Comparison of ENCODE assay signal across 21 cellular contexts in genomic region chr1:246683521-246683920, GRCh38.
"Had no signal": no experiment of that assay in that cellular context is flagged by ENCODE, and none has a peak within 500 bp of the region (broad histone marks: within the 10 kb centered on the region; RNA-seq: fewer than 3 reads in every experiment).

No MANE protein-coding gene starts in this region.

- H3K9me3 Mint-ChIP-seq: IgD-negative memory B cell had no signal

- ATAC-seq: K562 had no signal

- H3K27ac Mint-ChIP-seq: IgD-negative memory B cell had no signal

- H3K36me3 ChIP-seq: SJSA1 had no signal

- H3K4me3 Mint-ChIP-seq: IgD-negative memory B cell had no signal

- H3K4me3 ChIP-seq: K562, SJSA1 had no signal

- H3K27me3 Mint-ChIP-seq: IgD-negative memory B cell had no signal

- H3K27me3 ChIP-seq: SJSA1 had no signal

- H3K9me3 ChIP-seq: SJSA1, SK-N-SH had no signal

- H3K9ac ChIP-seq: KMS-11, SK-N-SH had no signal

- H3K27ac ChIP-seq: HL-60, KMS-11, SJSA1 had no signal

- H3K4me2 ChIP-seq: KMS-11, SK-N-SH had no signal

- DNase-seq: MV-4-11, NCI-H1048, NCI-H1105, NCI-H1417, NCI-H1436 treated with DMSO at 0.1 percent for 48 hours, NCI-H1694, NCI-H187 treated with DMSO at 0.1 percent for 48 hours, NCI-H2029 treated with DMSO at 0.1 percent for 48 hours, NCI-H2227 treated with DMSO at 0.1 percent for 48 hours, NCI-H524, NCI-H526 treated with DMSO at 0.1 percent for 48 hours, NCI-H748 treated with DMSO at 0.1 percent for 48 hours, Right ventricle myocardium superior, RPMI8226, SIG-M5, SK-N-SH had no signal

- H3K4me1 ChIP-seq: SJSA1 had no signal
